Comparison of ENCODE assay signal across 20 cellular contexts in the genomic region with DNA sequence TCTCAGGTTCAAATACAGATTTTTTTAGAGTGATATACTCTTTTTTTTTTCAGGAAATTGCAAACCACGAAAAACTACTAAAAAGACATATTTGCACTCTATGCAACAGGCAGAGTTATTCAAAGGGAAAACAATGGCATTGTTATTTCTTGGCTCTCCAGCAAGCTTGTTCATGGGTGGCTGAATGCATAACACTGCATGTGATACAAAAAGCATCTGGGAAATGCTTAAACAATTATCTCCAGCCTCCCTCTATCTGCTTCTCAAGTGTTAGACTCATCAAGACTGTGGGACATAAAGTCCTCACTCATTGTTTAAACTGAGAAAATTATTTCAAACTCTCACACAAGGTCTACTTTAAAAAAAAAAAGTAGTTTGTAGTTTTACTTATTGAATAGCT. TPM values are rescaled to one million over a fixed set of nuclear protein-coding genes. Genes with fewer than 3 reads are reported as not detected.
DNase-seq lines count a peak whose midpoint lies in the region; ATAC-seq, FAIRE-seq and TF ChIP-seq lines count a peak whose summit lies in the region.
"Had no signal": no experiment of that assay in that cellular context is flagged by ENCODE, and none has a peak within 500 bp of the region (broad histone marks: within the 10 kb centered on the region; RNA-seq: fewer than 3 reads in every experiment).

No MANE protein-coding gene starts in this region.

- 0% methylated on average over 1 of the region's 1 CpG for WGBS in HUES64

- DNase-seq in Ammon's horn (ENCODE audit: low spot score) (peak; percentile 48), kidney (no peak), iPS-NIHi7 (ENCODE audit: extremely low spot score) (no peak)
- no peak for DNase-seq in stimulated activated naive CD8-positive, alpha-beta T cell treated with anti-CD3 and anti-CD28 coated beads, Interleukin-15, amount 100 ng/mL, for 72 hours
- DNase-seq in naive thymus-derived CD8-positive, alpha-beta T cell, result no peak
- DNase-seq: CD4-positive, CD25-positive, alpha-beta regulatory T cell; DMS79; NCI-H1436; NCI-H2029 treated with DMSO at 0.1 percent for 48 hours; NCI-H226; NCI-H526; RPMI8226 had no signal

- no peak overlapping the region for H3K27ac Mint-ChIP-seq in stimulated activated naive CD8-positive, alpha-beta T cell treated with anti-CD3 and anti-CD28 coated beads, Interleukin-15, amount 100 ng/mL, for 72 hours
- H3K27ac Mint-ChIP-seq in naive thymus-derived CD8-positive, alpha-beta T cell, result no peak overlapping the region
- H3K27ac Mint-ChIP-seq: CD4-positive, CD25-positive, alpha-beta regulatory T cell had no signal

- H3K27me3 ChIP-seq in HUES64 (ENCODE audit: insufficient read depth, low read length), result peaks cover 19% of the 10 kb centered on the region
- peaks cover 19% of the 10 kb centered on the region for H3K27me3 ChIP-seq in iPS-20b (ENCODE audit: insufficient read depth, low read length)

- no peak overlapping the region for H3K4me3 Mint-ChIP-seq in stimulated activated naive CD8-positive, alpha-beta T cell treated with anti-CD3 and anti-CD28 coated beads, Interleukin-15, amount 100 ng/mL, for 72 hours
- no peak overlapping the region for H3K4me3 Mint-ChIP-seq in naive thymus-derived CD8-positive, alpha-beta T cell
- H3K4me3 Mint-ChIP-seq: CD4-positive, CD25-positive, alpha-beta regulatory T cell had no signal

- H3K4me1 Mint-ChIP-seq in stimulated activated naive CD8-positive, alpha-beta T cell treated with anti-CD3 and anti-CD28 coated beads, Interleukin-15, amount 100 ng/mL, for 72 hours, result peaks cover 12% of the 10 kb centered on the region
- peaks cover 11 to 15% (median 11%) of the 10 kb centered on the region in 4 donors for H3K4me1 Mint-ChIP-seq in naive thymus-derived CD8-positive, alpha-beta T cell

- TF ChIP-seq CTCF in kidney (IDR thresholded peaks at IDR 0.05; ENCODE audit: borderline replicate concordance, extremely low read depth, insufficient read depth), result no peak

- ATAC-seq in stimulated activated naive CD8-positive, alpha-beta T cell treated with anti-CD3 and anti-CD28 coated beads, Interleukin-15, amount 100 ng/mL, for 72 hours, result no peak
- ATAC-seq in naive thymus-derived CD8-positive, alpha-beta T cell, result no peak

- H3K4me3 ChIP-seq in HUES64 (ENCODE audit: low read length), result no peak overlapping the region
- H3K4me3 ChIP-seq in iPS-20b (ENCODE audit: low read length), result peak overlapping the region; percentile 22
- no peak overlapping the region for H3K4me3 ChIP-seq in kidney (ENCODE audit: low read length in 2 of 2)
- H3K4me3 ChIP-seq: A549, K562 had no signal

- no peaks in the 10 kb centered on the region for H3K9me3 Mint-ChIP-seq in stimulated activated naive CD8-positive, alpha-beta T cell treated with anti-CD3 and anti-CD28 coated beads, Interleukin-15, amount 100 ng/mL, for 72 hours
- H3K9me3 Mint-ChIP-seq in naive thymus-derived CD8-positive, alpha-beta T cell, result no peaks in the 10 kb centered on the region

- H3K4me1 ChIP-seq in HUES64 (ENCODE audit: insufficient read depth, low read length), result peaks cover 34% of the 10 kb centered on the region
- H3K4me1 ChIP-seq in iPS-20b (ENCODE audit: insufficient read depth, low read length), result peaks cover 26% of the 10 kb centered on the region
- peaks cover 6 to 12% of the 10 kb centered on the region in 2 donors for H3K4me1 ChIP-seq in kidney (ENCODE audit: control insufficient read depth in 1 of 2, insufficient read depth in 1 of 2, low read depth in 1 of 2, low read length in 2 of 2)

- no peaks in the 10 kb centered on the region for H3K9me3 ChIP-seq in HUES64 (ENCODE audit: insufficient read depth, low read depth, low read length)
- H3K9me3 ChIP-seq in iPS-20b (ENCODE audit: insufficient read depth, low read depth, low read length), result no peaks in the 10 kb centered on the region
- H3K9me3 ChIP-seq in kidney (ENCODE audit: control insufficient read depth in 1 of 2, low read length in 2 of 2), result no peaks in the 10 kb centered on the region
- H3K9me3 ChIP-seq: A549 had no signal

- H3K36me3 Mint-ChIP-seq in naive thymus-derived CD8-positive, alpha-beta T cell, result no peaks in the 10 kb centered on the region
- H3K36me3 Mint-ChIP-seq: CD4-positive, CD25-positive, alpha-beta regulatory T cell had no signal

- H3K9ac ChIP-seq in HUES64 (ENCODE audit: low read depth, low read length) (no peak overlapping the region), iPS-20b (ENCODE audit: low read depth, low read length) (no peak overlapping the region; the same call in 1 of the 2 replicates), kidney (ENCODE audit: low read length in 2 of 2) (no peak overlapping the region)

- intact Hi-C loops in kidney (cut with DNase I), result loop anchor here (10.0 kb wide), 1 partner anchor 1128 kb away; no protein-coding TSS in a partner anchor

- H3K27me3 Mint-ChIP-seq in stimulated activated naive CD8-positive, alpha-beta T cell treated with anti-CD3 and anti-CD28 coated beads, Interleukin-15, amount 100 ng/mL, for 72 hours, result peaks cover 54% of the 10 kb centered on the region
- H3K27me3 Mint-ChIP-seq in naive thymus-derived CD8-positive, alpha-beta T cell, result peaks cover 34 to 65% (median 44%) of the 10 kb centered on the region in 5 donors

- POLR2A ChIA-PET in naive thymus-derived CD8-positive, alpha-beta T cell (lab: Charles Lee), result no interaction called here

- FAIRE-seq in endometrium (lab: Jason Lieb, UNC) (peak; percentile 37), kidney (lab: Jason Lieb, UNC) (no peak)
- FAIRE-seq: A549, G401.6, GM12891, K562 had no signal

- no peaks in the 10 kb centered on the region for H3K36me3 ChIP-seq in HUES64 (ENCODE audit: insufficient read depth, low read length)
- H3K36me3 ChIP-seq in iPS-20b (ENCODE audit: insufficient read depth, low read depth, low read length), result no peaks in the 10 kb centered on the region
- no peaks in the 10 kb centered on the region for H3K36me3 ChIP-seq in kidney (ENCODE audit: control insufficient read depth in 1 of 2, insufficient read depth in 2 of 2, low read length in 2 of 2)

- peak overlapping the region; percentile 47; the same call in 1 of the 2 replicates for H3K27ac ChIP-seq in HUES64 (ENCODE audit: low read depth, low read length)
- H3K27ac ChIP-seq in iPS-20b (ENCODE audit: low read length), result no peak overlapping the region
- H3K27ac ChIP-seq in kidney (ENCODE audit: low read depth in 2 of 2, low read length in 2 of 2), result no peak overlapping the region
- H3K27ac ChIP-seq: A549 had no signal

RNA-seq across cellular contexts. Expression of a gene that starts 7.3 kb away (rescaled TPM):
- 1.5 TPM for polyA plus RNA-seq in HUES64 (2013, experiment 1 of 2)
- polyA plus RNA-seq in HUES64 (2013, experiment 2 of 2), result 2.2 TPM
- total RNA-seq in naive thymus-derived CD8-positive, alpha-beta T cell, result not detected
- polyA plus RNA-seq in naive thymus-derived CD8-positive, alpha-beta T cell, result not detected
- 28.3 TPM for total RNA-seq in kidney
- 12.3 TPM for polyA plus RNA-seq in kidney (ENCODE audit: insufficient read depth, low read depth, low replicate concordance)
- total RNA-seq: OCI-LY7 had no signal
- polyA plus RNA-seq: CD4-positive, CD25-positive, alpha-beta regulatory T cell; K562 had no signal

RNA-seq across cellular contexts. Expression of a gene that starts 30.5 kb away (rescaled TPM):
- polyA plus RNA-seq in HUES64 (2013, experiment 1 of 2), result 230 TPM
- polyA plus RNA-seq in HUES64 (2013, experiment 2 of 2), result 208 TPM
- 100 to 1,000 TPM; 198 to 213 TPM for total RNA-seq in naive thymus-derived CD8-positive, alpha-beta T cell
- polyA plus RNA-seq in naive thymus-derived CD8-positive, alpha-beta T cell, result 1,000 to 10,000 TPM in 1 of 3 donors, 100 to 1,000 TPM in 2; 788 to 1,025 (median 870) TPM
- 315 TPM for total RNA-seq in kidney
- 812 TPM for polyA plus RNA-seq in kidney (ENCODE audit: insufficient read depth, low read depth, low replicate concordance)

Comparison
In these comparisons a context has a peak if more than half of its experiments do, and no peak if none do; other contexts are left out.
1. RNA of a gene that starts 7.3 kb away (total RNA-seq): 28.3 TPM in kidney (single experiment); not detected in naive thymus-derived CD8-positive, alpha-beta T cell; every median in the first group is over 10 times any median in the second.